Comparison of ENCODE assay signal across 1 cellular context in the genomic region with DNA sequence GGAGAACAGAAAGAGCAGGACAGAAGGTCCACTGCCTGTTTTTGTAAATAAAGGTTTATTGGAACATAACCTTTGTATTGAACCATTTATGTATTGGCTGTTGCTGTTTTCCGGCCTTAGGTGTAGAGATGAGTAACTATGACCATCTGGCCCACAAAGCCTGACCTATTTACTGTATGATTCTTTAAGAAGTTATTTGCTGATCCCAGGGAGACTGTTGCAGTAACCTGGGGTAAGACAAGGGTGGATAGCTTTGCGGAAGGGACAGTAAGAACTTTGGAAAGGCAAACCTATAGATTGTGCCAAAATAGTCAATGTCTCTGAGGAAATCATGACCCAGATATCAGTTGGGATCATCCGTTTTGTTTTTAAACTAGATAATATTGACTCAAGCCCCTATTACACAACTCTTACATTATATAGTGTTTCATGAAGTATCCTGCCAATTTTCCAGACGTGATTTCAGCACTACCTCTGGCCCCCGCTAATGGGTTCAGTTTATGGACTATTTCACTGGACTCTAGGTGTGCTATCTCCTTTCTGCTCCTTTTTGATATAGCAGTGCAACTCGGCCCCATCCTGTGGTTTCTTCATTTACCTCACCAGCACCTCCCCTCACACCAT.
A peak's percentile ranks its signal among the peaks of the same experiment; 100 is the strongest.
TF ChIP-seq lines count a peak whose summit lies in the region.

No MANE protein-coding gene starts in this region.

TF ChIP-seq in K562, 482 proteins besides CTCF, POLR2A, EP300 and RAD21:
- 0 out of 2 replicates have a peak, but pooled peaks have one; percentile 25 for TF ChIP-seq CEBPB (tag; IDR thresholded peaks at IDR 0.05)
- peak; percentile 21; the same call in 1 of the 2 replicates for TF ChIP-seq CBFA2T3 (IDR thresholded peaks at IDR 0.05)
- TF ChIP-seq, protein P1, sequence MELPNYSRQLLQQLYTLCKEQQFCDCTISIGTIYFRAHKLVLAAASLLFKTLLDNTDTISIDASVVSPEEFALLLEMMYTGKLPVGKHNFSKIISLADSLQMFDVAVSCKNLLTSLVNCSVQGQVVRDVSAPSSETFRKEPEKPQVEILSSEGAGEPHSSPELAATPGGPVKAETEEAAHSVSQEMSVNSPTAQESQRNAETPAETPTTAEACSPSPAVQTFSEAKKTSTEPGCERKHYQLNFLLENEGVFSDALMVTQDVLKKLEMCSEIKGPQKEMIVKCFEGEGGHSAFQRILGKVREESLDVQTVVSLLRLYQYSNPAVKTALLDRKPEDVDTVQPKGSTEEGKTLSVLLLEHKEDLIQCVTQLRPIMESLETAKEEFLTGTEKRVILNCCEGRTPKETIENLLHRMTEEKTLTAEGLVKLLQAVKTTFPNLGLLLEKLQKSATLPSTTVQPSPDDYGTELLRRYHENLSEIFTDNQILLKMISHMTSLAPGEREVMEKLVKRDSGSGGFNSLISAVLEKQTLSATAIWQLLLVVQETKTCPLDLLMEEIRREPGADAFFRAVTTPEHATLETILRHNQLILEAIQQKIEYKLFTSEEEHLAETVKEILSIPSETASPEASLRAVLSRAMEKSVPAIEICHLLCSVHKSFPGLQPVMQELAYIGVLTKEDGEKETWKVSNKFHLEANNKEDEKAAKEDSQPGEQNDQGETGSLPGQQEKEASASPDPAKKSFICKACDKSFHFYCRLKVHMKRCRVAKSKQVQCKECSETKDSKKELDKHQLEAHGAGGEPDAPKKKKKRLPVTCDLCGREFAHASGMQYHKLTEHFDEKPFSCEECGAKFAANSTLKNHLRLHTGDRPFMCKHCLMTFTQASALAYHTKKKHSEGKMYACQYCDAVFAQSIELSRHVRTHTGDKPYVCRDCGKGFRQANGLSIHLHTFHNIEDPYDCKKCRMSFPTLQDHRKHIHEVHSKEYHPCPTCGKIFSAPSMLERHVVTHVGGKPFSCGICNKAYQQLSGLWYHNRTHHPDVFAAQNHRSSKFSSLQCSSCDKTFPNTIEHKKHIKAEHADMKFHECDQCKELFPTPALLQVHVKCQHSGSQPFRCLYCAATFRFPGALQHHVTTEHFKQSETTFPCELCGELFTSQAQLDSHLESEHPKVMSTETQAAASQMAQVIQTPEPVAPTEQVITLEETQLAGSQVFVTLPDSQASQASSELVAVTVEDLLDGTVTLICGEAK (IDR thresholded peaks at IDR 0.05), result peak; percentile 88
- TF ChIP-seq, protein P1 (CRISPR knock-in tag; IDR thresholded peaks at IDR 0.05), result no peak
- TF ChIP-seq ZNF561 (CRISPR knock-in tag; conservative IDR thresholded peaks at IDR 0.05), result no peak
- TF ChIP-seq HMGN3 (IDR thresholded peaks at IDR 0.05; ENCODE audit: borderline replicate concordance, extremely low read depth, insufficient read length, low read depth, low read length), result no peak
- TF ChIP-seq HDAC3 (IDR thresholded peaks at IDR 0.05; ENCODE audit: borderline replicate concordance, partially characterized antibody), result peak; percentile 34
- no peak for TF ChIP-seq CHD1 (IDR thresholded peaks at IDR 0.05; ENCODE audit: low read length)
